Comparison of ENCODE assay signal across 10 cellular contexts in genomic region chr15:91948001-91948608, GRCh38.
A peak's percentile ranks its signal among the peaks of the same experiment; 100 is the strongest.
DNase-seq lines count a peak whose midpoint lies in the region; TF ChIP-seq lines count a peak whose summit lies in the region.
"Had no signal": no experiment of that assay in that cellular context is flagged by ENCODE, and none has a peak within 500 bp of the region (broad histone marks: within the 10 kb centered on the region; RNA-seq: fewer than 3 reads in every experiment).

No MANE protein-coding gene starts in this region.

- no peak overlapping the region for H3K4me2 ChIP-seq in neuronal stem cell (ENCODE audit: insufficient read depth, low read length, poor library complexity, severe bottlenecking)
- no peak overlapping the region for H3K4me2 ChIP-seq in Karpas-422 (ENCODE audit: low read depth, low read length, poor library complexity, severe bottlenecking)

- peak overlapping the region; percentile 24 for H3K18ac ChIP-seq in neuronal stem cell (ENCODE audit: low read length)

- TF ChIP-seq CTCF in fibroblast of villous mesenchyme (IDR thresholded peaks at IDR 0.05; ENCODE audit: insufficient read depth, low read depth, low read length) (no peak), foreskin fibroblast (IDR thresholded peaks at IDR 0.05; ENCODE audit: low read depth, low read length) (no peak)

- H2BK5ac ChIP-seq in neuronal stem cell (ENCODE audit: low read length) = no peak overlapping the region

- no peak overlapping the region for H3K4ac ChIP-seq in neuronal stem cell (ENCODE audit: low read length)

- no peak overlapping the region for H2BK120ac ChIP-seq in neuronal stem cell (ENCODE audit: low read depth, low read length)

- no peaks in the 10 kb centered on the region for H3K9me2 ChIP-seq in Karpas-422 (replicated peaks; ENCODE audit: insufficient read depth, low read length)

- no peak overlapping the region for H3K23ac ChIP-seq in neuronal stem cell (ENCODE audit: low read depth, low read length, poor library complexity)

- H2AK5ac ChIP-seq in neuronal stem cell (ENCODE audit: low read depth, low read length) = no peak overlapping the region

- no peak overlapping the region for H2BK12ac ChIP-seq in neuronal stem cell (ENCODE audit: low read length)

- H3K9me3 ChIP-seq in neuronal stem cell (replicated peaks in 1 of 2; ENCODE audit: control insufficient read depth in 2 of 2, insufficient read depth in 1 of 2, low read depth in 1 of 2, low read length in 2 of 2) (no peaks in the 10 kb centered on the region), Karpas-422 (ENCODE audit: low read length) (no peaks in the 10 kb centered on the region)

- H3K36me3 ChIP-seq in neuronal stem cell (replicated peaks in 1 of 2; ENCODE audit: control insufficient read depth in 2 of 2, insufficient read depth in 2 of 2, low read length in 2 of 2) (no peaks in the 10 kb centered on the region), Karpas-422 (ENCODE audit: insufficient read depth, low read length) (no peaks in the 10 kb centered on the region)

- H4K91ac ChIP-seq in neuronal stem cell (ENCODE audit: low read depth, low read length, poor library complexity) = no peak overlapping the region

- no peak overlapping the region for H3K9ac ChIP-seq in neuronal stem cell (ENCODE audit: low read depth, low read length, poor library complexity)
- H3K9ac ChIP-seq in Karpas-422 (ENCODE audit: low read length) = no peak overlapping the region

- no peak overlapping the region for H2BK15ac ChIP-seq in neuronal stem cell (ENCODE audit: low read length)

- peaks cover 50% of the 10 kb centered on the region for H4K20me1 ChIP-seq in Karpas-422 (ENCODE audit: insufficient read depth, low read depth, low read length)

- H3K4me3 ChIP-seq in fibroblast of villous mesenchyme (ENCODE audit: low read depth, low read length) (no peak overlapping the region), neuronal stem cell (ENCODE audit: low read length in 2 of 2) (no peak overlapping the region), Karpas-422 (ENCODE audit: low read length) (no peak overlapping the region), foreskin fibroblast (ENCODE audit: low read depth in 1 of 2, low read length in 2 of 2) (no peak overlapping the region)

- H2AFZ ChIP-seq in neuronal stem cell (ENCODE audit: low read length) (no peak overlapping the region), Karpas-422 (ENCODE audit: low read length) (no peak overlapping the region)

- no peak overlapping the region for H3K27ac ChIP-seq in neuronal stem cell (replicated peaks; ENCODE audit: low read length)
- H3K27ac ChIP-seq in Karpas-422 (ENCODE audit: low read length) = no peak overlapping the region

- H3K27me3 ChIP-seq in neuronal stem cell (ENCODE audit: control insufficient read depth in 3 of 3, insufficient read depth in 3 of 3, low read depth in 1 of 3, low read length in 3 of 3) (no peaks in the 10 kb centered on the region), Karpas-422 (ENCODE audit: low read length) (no peaks in the 10 kb centered on the region)

- DNase-seq in ELF-1 (ENCODE audit: low read depth, low spot score) (peak; percentile 68), RPMI7951 (ENCODE audit: low read depth) (peak; percentile 86), fibroblast of villous mesenchyme (ENCODE audit: low read depth) (peak; percentile 27), neuronal stem cell (ENCODE audit: low spot score) (no peak), amygdala (lab: John Stamatoyannopoulos, UW) (no peak), NCI-H1436 treated with DMSO at 0.1 percent for 48 hours (lab: John Stamatoyannopoulos, UW) (no peak), Karpas-422 (no peak), foreskin fibroblast (no peak)
- DNase-seq: activated gamma-delta T cell, head of caudate nucleus had no signal

- H4K8ac ChIP-seq in neuronal stem cell (ENCODE audit: low read depth, low read length) = no peak overlapping the region

- H3K4me1 ChIP-seq in neuronal stem cell (ENCODE audit: control insufficient read depth in 2 of 2, insufficient read depth in 1 of 2, low read depth in 1 of 2, low read length in 2 of 2) = peaks cover under 1 to 18% of the 10 kb centered on the region in 2 donors
- H3K4me1 ChIP-seq in Karpas-422 (ENCODE audit: low read length) = peaks cover 43% of the 10 kb centered on the region

- no peak overlapping the region for H3K14ac ChIP-seq in neuronal stem cell (ENCODE audit: low read length)

- peaks cover 100% of the 10 kb centered on the region for H3K79me2 ChIP-seq in Karpas-422 (ENCODE audit: low read length)

- no peaks in the 10 kb centered on the region for H3K79me1 ChIP-seq in neuronal stem cell (ENCODE audit: low read depth, low read length)

- WGBS in neuronal stem cell (ENCODE audit: extremely low coverage in 2 of 2, insufficient read length in 2 of 2, insufficient replicate concordance in 1 of 2), 2 donors = no CpG with 5 or more reads among the region's 12 CpGs

Comparison
In these comparisons a context has a peak if more than half of its experiments do, and no peak if none do; other contexts are left out.
1. DNase-seq: peak in ELF-1 (single experiment), RPMI7951 (single experiment) and fibroblast of villous mesenchyme (single experiment); none in neuronal stem cell (single experiment), amygdala (0 of 56), NCI-H1436 treated with DMSO at 0.1 percent for 48 hours (single experiment), Karpas-422 (single experiment) and foreskin fibroblast (0 of 2).